Comparison of ENCODE assay signal across 16 cellular contexts in the genomic region with DNA sequence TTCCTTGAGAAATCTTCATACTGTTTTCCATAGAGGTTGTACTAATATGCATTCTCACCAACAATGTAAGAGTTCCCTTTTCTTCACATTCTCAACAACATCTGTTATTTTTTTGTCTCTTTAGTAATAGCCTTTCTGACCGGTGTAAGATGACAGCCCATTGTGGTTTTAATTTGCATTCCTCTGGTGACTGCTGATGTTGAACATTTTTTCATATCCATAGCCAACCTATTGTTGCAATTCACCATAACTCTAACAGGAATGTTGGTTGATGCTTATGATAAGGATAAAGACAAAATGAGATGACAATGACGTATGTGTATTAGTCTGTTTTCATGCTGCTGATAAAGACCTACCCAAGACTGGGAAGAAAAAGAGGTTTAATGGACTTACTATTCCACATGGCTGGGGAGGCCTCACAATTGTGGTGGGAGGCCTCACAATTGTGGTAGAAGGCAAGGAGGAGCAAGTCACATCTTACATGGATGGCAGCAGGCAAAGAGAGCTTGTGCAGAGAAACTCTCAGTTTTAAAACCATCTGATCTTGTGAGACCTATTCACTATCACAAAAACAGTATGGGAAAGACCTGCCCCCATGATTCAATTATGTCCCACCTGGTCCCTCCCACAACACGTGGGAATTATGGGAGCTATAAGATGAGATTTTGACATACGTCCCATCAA. TPM values are rescaled to one million over a fixed set of nuclear protein-coding genes. Genes with fewer than 3 reads are reported as not detected.
DNase-seq lines count a peak whose midpoint lies in the region; ATAC-seq and TF ChIP-seq lines count a peak whose summit lies in the region.
"Had no signal": no experiment of that assay in that cellular context is flagged by ENCODE, and none has a peak within 500 bp of the region (broad histone marks: within the 10 kb centered on the region; RNA-seq: fewer than 3 reads in every experiment).

No MANE protein-coding gene starts in this region.

- H3K27me3 ChIP-seq in brain microvascular endothelial cell (replicated peaks) (no peaks in the 10 kb centered on the region), endodermal cell (ENCODE audit: control insufficient read depth, insufficient read depth, low read length, poor library complexity, severe bottlenecking) (no peaks in the 10 kb centered on the region), HAP-1 (ENCODE audit: low read depth) (no peaks in the 10 kb centered on the region)
- H3K27me3 ChIP-seq: BLaER1 treated with 17β-estradiol and CSF1 and Interleukin-3, amounts not matched to agents 10 nM and 100 nM; SJSA1 had no signal

- H3K36me3 ChIP-seq in brain microvascular endothelial cell (replicated peaks) (no peaks in the 10 kb centered on the region), endodermal cell (ENCODE audit: control insufficient read depth, insufficient read depth, low read length) (no peaks in the 10 kb centered on the region), HAP-1 (replicated peaks) (no peaks in the 10 kb centered on the region)
- H3K36me3 ChIP-seq: BLaER1 treated with 17β-estradiol and CSF1 and Interleukin-3, amounts not matched to agents 10 nM and 100 nM; SJSA1 had no signal

- H3K27ac ChIP-seq in brain microvascular endothelial cell (peak overlapping the region; percentile 38), endodermal cell (ENCODE audit: low read depth, low read length) (no peak overlapping the region)
- H3K27ac ChIP-seq: BLaER1 treated with 17β-estradiol and CSF1 and Interleukin-3, amounts not matched to agents 10 nM and 100 nM; RWPE1; SJSA1 had no signal

- H3K27ac Mint-ChIP-seq in endodermal cell = no peak overlapping the region
- H3K27ac Mint-ChIP-seq: GM23338 had no signal

- DNase-seq in EL (peak; percentile 17), NCI-H226 (peak; percentile 21), brain microvascular endothelial cell (peak; percentile 64), myocyte (ENCODE audit: low read depth) (peak; percentile 22), SHP77 (lab: John Stamatoyannopoulos, UW) (no peak), left colon (no peak), endodermal cell (no peak), HAP-1 (ENCODE audit: low spot score in 2 of 2) (no peak)
- DNase-seq: Karpas-422, NCI-H1436, NCI-H2081 had no signal

- no peaks in the 10 kb centered on the region for H3K36me3 Mint-ChIP-seq in endodermal cell (ENCODE audit: low read depth)

- WGBS in endodermal cell (ENCODE audit: insufficient coverage in 1 of 2, insufficient read length in 1 of 2), 2 experiments = 90 to 97% methylated on average over 2 to 4 of the region's 4 CpGs

- in situ Hi-C loops in brain microvascular endothelial cell (cut with HindIII; ENCODE audit: low pct_ligation_motif_present, low sequenced_read_pairs) (no loop called here), HAP-1 (cut with MboI; ENCODE audit: low sequenced_read_pairs) (no loop called here)

- ATAC-seq in left colon = no peak
- ATAC-seq: GM23338 had no signal

- H3K4me1 Mint-ChIP-seq in endodermal cell = peaks cover 5% of the 10 kb centered on the region

- no peak overlapping the region for H3K4me3 Mint-ChIP-seq in endodermal cell
- H3K4me3 Mint-ChIP-seq: GM23338 had no signal

- peaks cover 18% of the 10 kb centered on the region for H3K9me3 Mint-ChIP-seq in endodermal cell

- TF ChIP-seq CTCF in brain microvascular endothelial cell (IDR thresholded peaks at IDR 0.05; ENCODE audit: low read depth, low read length, missing control alignments) (no peak), endodermal cell (conservative IDR thresholded peaks at IDR 0.05) (no peak)

- H3K9me3 ChIP-seq in endodermal cell (ENCODE audit: control insufficient read depth, low read length) (peaks cover 21% of the 10 kb centered on the region), HAP-1 (peaks cover 13% of the 10 kb centered on the region)

- H3K4me3 ChIP-seq in brain microvascular endothelial cell (ENCODE audit: low read depth, low read length) (no peak overlapping the region), endodermal cell (ENCODE audit: low read length) (no peak overlapping the region), HAP-1 (no peak overlapping the region)
- H3K4me3 ChIP-seq: BLaER1 treated with 17β-estradiol and CSF1 and Interleukin-3, amounts not matched to agents 10 nM and 100 nM; GM23338; SJSA1 had no signal

- no peak overlapping the region for H3K9ac ChIP-seq in endodermal cell (ENCODE audit: extremely low read depth, low read length, poor library complexity, severe bottlenecking)
- H3K9ac ChIP-seq: BLaER1 treated with 17β-estradiol and CSF1 and Interleukin-3, amounts not matched to agents 10 nM and 100 nM had no signal

- H3K27me3 Mint-ChIP-seq in endodermal cell (ENCODE audit: insufficient read depth) = peaks cover 14% of the 10 kb centered on the region

- intact Hi-C loops in left colon (cut with DNase I, micrococcal nuclease) = no loop called here

- no peaks in the 10 kb centered on the region for H3K4me1 ChIP-seq in endodermal cell (ENCODE audit: control insufficient read depth, insufficient read depth, low read length)
- no peaks in the 10 kb centered on the region for H3K4me1 ChIP-seq in HAP-1
- H3K4me1 ChIP-seq: BLaER1 treated with 17β-estradiol and CSF1 and Interleukin-3, amounts not matched to agents 10 nM and 100 nM; SJSA1 had no signal

RNA-seq across cellular contexts. Expression of a gene that starts 37.6 kb away (rescaled TPM):
- total RNA-seq in myocyte (not detected in 2 replicates), left colon (under 1 TPM in 1 of 2 donors, not detected in 1; 0.89 TPM), endodermal cell (not detected)
- not detected for polyA plus RNA-seq in myocyte (2012)
- polyA plus RNA-seq in endodermal cell (2013, experiment 1 of 2) = 0.11 TPM
- polyA plus RNA-seq in endodermal cell (2013, experiment 2 of 2) = not detected
- total RNA-seq: OCI-LY7, SJSA1 had no signal

RNA-seq across cellular contexts. Expression of a gene that starts 41.3 kb away (rescaled TPM):
- total RNA-seq in myocyte (0.05 and 0.19 TPM in 2 replicates), left colon (1 to 10 TPM; 1.3 to 4.4 TPM), endodermal cell (10 to 100 TPM; 21.9 to 27.2 TPM)
- 0.97 TPM for polyA plus RNA-seq in myocyte (2012)
- polyA plus RNA-seq in endodermal cell (2013, experiment 1 of 2) = 20.9 TPM
- polyA plus RNA-seq in endodermal cell (2013, experiment 2 of 2) = 19.5 TPM

Comparison
In these comparisons a context has a peak if more than half of its experiments do, and no peak if none do; other contexts are left out.
1. DNase-seq: peak in EL (single experiment), NCI-H226 (single experiment), brain microvascular endothelial cell (single experiment) and myocyte (single experiment); none in SHP77 (0 of 2), left colon (0 of 2), endodermal cell (single experiment) and HAP-1 (0 of 2).
2. RNA of a gene that starts 41.3 kb away (total RNA-seq): 21.9 to 27.2 TPM in endodermal cell; 1.3 to 4.4 TPM in left colon and 0.05 to 0.19 TPM in myocyte; every median in the first group is over 4 times any median in the second.